In the genomic region with DNA sequence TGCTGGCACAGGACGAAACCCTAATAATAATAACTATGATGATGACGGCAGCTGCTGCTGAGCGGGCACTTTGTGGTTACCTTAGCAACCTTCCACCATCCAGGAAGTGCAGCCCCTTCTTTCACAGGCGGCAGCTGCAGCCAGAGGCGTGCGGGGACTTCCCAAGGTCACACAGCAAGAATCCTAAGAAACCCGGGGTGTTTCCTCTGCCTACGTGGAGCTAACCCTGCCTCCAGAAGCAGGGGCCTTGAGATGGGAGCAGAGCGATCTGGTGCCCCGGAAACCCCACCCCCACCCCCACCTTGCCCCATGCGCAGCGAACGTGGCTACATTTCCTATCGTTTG, we compare ENCODE assay signal across 1 cellular context.
TF ChIP-seq lines count a peak whose summit lies in the region.

No MANE protein-coding gene starts in this region.

TF ChIP-seq in HepG2, 621 proteins besides CTCF, POLR2A, EP300 and RAD21 (continued from another document and continues in another):
- TF ChIP-seq, protein P1, sequence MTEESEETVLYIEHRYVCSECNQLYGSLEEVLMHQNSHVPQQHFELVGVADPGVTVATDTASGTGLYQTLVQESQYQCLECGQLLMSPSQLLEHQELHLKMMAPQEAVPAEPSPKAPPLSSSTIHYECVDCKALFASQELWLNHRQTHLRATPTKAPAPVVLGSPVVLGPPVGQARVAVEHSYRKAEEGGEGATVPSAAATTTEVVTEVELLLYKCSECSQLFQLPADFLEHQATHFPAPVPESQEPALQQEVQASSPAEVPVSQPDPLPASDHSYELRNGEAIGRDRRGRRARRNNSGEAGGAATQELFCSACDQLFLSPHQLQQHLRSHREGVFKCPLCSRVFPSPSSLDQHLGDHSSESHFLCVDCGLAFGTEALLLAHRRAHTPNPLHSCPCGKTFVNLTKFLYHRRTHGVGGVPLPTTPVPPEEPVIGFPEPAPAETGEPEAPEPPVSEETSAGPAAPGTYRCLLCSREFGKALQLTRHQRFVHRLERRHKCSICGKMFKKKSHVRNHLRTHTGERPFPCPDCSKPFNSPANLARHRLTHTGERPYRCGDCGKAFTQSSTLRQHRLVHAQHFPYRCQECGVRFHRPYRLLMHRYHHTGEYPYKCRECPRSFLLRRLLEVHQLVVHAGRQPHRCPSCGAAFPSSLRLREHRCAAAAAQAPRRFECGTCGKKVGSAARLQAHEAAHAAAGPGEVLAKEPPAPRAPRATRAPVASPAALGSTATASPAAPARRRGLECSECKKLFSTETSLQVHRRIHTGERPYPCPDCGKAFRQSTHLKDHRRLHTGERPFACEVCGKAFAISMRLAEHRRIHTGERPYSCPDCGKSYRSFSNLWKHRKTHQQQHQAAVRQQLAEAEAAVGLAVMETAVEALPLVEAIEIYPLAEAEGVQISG (CRISPR knock-in tag; IDR thresholded peaks at IDR 0.05), result no peak
- no peak for TF ChIP-seq ZNF121 (CRISPR knock-in tag; IDR thresholded peaks at IDR 0.05)
- TF ChIP-seq, protein P2, sequence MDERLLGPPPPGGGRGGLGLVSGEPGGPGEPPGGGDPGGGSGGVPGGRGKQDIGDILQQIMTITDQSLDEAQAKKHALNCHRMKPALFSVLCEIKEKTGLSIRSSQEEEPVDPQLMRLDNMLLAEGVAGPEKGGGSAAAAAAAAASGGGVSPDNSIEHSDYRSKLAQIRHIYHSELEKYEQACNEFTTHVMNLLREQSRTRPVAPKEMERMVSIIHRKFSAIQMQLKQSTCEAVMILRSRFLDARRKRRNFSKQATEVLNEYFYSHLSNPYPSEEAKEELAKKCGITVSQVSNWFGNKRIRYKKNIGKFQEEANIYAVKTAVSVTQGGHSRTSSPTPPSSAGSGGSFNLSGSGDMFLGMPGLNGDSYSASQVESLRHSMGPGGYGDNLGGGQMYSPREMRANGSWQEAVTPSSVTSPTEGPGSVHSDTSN (CRISPR knock-in tag; IDR thresholded peaks at IDR 0.05), result no peak
- TF ChIP-seq MYNN (CRISPR knock-in tag; IDR thresholded peaks at IDR 0.05; ENCODE audit: low read depth), result no peak
- no peak for TF ChIP-seq NFIC (IDR thresholded peaks at IDR 0.05; ENCODE audit: low read length)
- no peak for TF ChIP-seq ZNF430 (CRISPR knock-in tag; IDR thresholded peaks at IDR 0.05)
- no peak for TF ChIP-seq SRY (CRISPR knock-in tag; IDR thresholded peaks at IDR 0.05)
- TF ChIP-seq, protein P3, sequence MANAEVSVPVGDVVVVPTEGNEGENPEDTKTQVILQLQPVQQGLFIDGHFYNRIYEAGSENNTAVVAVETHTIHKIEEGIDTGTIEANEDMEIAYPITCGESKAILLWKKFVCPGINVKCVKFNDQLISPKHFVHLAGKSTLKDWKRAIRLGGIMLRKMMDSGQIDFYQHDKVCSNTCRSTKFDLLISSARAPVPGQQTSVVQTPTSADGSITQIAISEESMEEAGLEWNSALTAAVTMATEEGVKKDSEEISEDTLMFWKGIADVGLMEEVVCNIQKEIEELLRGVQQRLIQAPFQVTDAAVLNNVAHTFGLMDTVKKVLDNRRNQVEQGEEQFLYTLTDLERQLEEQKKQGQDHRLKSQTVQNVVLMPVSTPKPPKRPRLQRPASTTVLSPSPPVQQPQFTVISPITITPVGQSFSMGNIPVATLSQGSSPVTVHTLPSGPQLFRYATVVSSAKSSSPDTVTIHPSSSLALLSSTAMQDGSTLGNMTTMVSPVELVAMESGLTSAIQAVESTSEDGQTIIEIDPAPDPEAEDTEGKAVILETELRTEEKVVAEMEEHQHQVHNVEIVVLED (CRISPR knock-in tag; IDR thresholded peaks at IDR 0.05; ENCODE audit: borderline replicate concordance), result no peak
- TF ChIP-seq ZNF550 (CRISPR knock-in tag; IDR thresholded peaks at IDR 0.05; ENCODE audit: borderline replicate concordance), result no peak
- no peak for TF ChIP-seq CCDC6 (CRISPR knock-in tag; IDR thresholded peaks at IDR 0.05)
- TF ChIP-seq RNF2 (conservative IDR thresholded peaks at IDR 0.05; ENCODE audit: low read depth), result no peak
- no peak for TF ChIP-seq ZNF350 (CRISPR knock-in tag; IDR thresholded peaks at IDR 0.05; ENCODE audit: borderline replicate concordance, low read depth)
- 0 out of 2 replicates have a peak, but pooled peaks have one; percentile 32 for TF ChIP-seq MAFF (IDR thresholded peaks at IDR 0.05; ENCODE audit: low read depth, low read length)
- no peak for TF ChIP-seq RFXANK (CRISPR knock-in tag; IDR thresholded peaks at IDR 0.05)
- no peak for TF ChIP-seq ZNF883 (CRISPR knock-in tag; IDR thresholded peaks at IDR 0.05; ENCODE audit: not compliant biosample characterization)
- TF ChIP-seq GABPB1 (CRISPR knock-in tag; IDR thresholded peaks at IDR 0.05), result no peak
- TF ChIP-seq ZNF30 (CRISPR knock-in tag; IDR thresholded peaks at IDR 0.05), result no peak
- TF ChIP-seq, protein P4, sequence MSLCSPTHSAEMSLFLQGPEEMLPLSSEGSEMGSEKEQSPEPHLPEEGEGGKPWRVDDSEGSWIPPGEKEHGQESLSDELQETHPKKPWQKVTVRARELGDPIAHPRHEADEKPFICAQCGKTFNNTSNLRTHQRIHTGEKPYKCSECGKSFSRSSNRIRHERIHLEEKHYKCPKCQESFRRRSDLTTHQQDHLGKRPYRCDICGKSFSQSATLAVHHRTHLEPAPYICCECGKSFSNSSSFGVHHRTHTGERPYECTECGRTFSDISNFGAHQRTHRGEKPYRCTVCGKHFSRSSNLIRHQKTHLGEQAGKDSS (CRISPR knock-in tag; IDR thresholded peaks at IDR 0.05; ENCODE audit: borderline replicate concordance, low read depth), result no peak
- no peak for TF ChIP-seq MTA3 (CRISPR knock-in tag; IDR thresholded peaks at IDR 0.05)
- TF ChIP-seq MED1 (CRISPR knock-in tag; IDR thresholded peaks at IDR 0.05), result no peak
- no peak for TF ChIP-seq ZBTB3 (CRISPR knock-in tag; IDR thresholded peaks at IDR 0.05; ENCODE audit: borderline replicate concordance, low read depth)
- no peak for TF ChIP-seq ZNF619 (CRISPR knock-in tag; IDR thresholded peaks at IDR 0.05)
- TF ChIP-seq, protein P5, sequence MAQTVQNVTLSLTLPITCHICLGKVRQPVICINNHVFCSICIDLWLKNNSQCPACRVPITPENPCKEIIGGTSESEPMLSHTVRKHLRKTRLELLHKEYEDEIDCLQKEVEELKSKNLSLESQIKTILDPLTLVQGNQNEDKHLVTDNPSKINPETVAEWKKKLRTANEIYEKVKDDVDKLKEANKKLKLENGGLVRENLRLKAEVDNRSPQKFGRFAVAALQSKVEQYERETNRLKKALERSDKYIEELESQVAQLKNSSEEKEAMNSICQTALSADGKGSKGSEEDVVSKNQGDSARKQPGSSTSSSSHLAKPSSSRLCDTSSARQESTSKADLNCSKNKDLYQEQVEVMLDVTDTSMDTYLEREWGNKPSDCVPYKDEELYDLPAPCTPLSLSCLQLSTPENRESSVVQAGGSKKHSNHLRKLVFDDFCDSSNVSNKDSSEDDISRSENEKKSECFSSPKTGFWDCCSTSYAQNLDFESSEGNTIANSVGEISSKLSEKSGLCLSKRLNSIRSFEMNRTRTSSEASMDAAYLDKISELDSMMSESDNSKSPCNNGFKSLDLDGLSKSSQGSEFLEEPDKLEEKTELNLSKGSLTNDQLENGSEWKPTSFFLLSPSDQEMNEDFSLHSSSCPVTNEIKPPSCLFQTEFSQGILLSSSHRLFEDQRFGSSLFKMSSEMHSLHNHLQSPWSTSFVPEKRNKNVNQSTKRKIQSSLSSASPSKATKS (CRISPR knock-in tag; IDR thresholded peaks at IDR 0.05), result no peak; the same call in 1 of the 2 replicates
- TF ChIP-seq ONECUT2 (CRISPR knock-in tag; IDR thresholded peaks at IDR 0.05), result no peak
- TF ChIP-seq KMT2A (CRISPR knock-in tag; IDR thresholded peaks at IDR 0.05), result no peak
- TF ChIP-seq ZNF773 (CRISPR knock-in tag; IDR thresholded peaks at IDR 0.05; ENCODE audit: borderline replicate concordance), result no peak
- no peak for TF ChIP-seq ISX (CRISPR knock-in tag; conservative IDR thresholded peaks at IDR 0.05)
- TF ChIP-seq, protein P6, sequence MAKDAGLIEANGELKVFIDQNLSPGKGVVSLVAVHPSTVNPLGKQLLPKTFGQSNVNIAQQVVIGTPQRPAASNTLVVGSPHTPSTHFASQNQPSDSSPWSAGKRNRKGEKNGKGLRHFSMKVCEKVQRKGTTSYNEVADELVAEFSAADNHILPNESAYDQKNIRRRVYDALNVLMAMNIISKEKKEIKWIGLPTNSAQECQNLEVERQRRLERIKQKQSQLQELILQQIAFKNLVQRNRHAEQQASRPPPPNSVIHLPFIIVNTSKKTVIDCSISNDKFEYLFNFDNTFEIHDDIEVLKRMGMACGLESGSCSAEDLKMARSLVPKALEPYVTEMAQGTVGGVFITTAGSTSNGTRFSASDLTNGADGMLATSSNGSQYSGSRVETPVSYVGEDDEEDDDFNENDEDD (CRISPR knock-in tag; IDR thresholded peaks at IDR 0.05; ENCODE audit: borderline replicate concordance), result no peak
- no peak for TF ChIP-seq NPAS2 (CRISPR knock-in tag; IDR thresholded peaks at IDR 0.05; ENCODE audit: borderline replicate concordance)
- TF ChIP-seq SOX5 (CRISPR knock-in tag; IDR thresholded peaks at IDR 0.05; ENCODE audit: borderline replicate concordance), result peak; percentile 2; the same call in 1 of the 2 replicates
- TF ChIP-seq, protein P7, sequence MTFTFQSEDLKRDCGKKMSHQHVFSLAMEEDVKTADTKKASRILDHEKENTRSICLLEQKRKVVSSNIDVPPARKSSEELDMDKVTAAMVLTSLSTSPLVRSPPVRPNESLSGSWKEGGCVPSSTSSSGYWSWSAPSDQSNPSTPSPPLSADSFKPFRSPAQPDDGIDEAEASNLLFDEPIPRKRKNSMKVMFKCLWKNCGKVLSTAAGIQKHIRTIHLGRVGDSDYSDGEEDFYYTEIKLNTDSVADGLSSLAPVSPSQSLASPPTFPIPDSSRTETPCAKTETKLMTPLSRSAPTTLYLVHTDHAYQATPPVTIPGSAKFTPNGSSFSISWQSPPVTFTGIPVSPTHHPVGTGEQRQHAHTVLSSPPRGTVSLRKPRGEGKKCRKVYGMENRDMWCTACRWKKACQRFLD (CRISPR knock-in tag; IDR thresholded peaks at IDR 0.05; ENCODE audit: borderline replicate concordance), result no peak
- no peak for TF ChIP-seq ZSCAN30 (CRISPR knock-in tag; IDR thresholded peaks at IDR 0.05)
- no peak for TF ChIP-seq GZF1 (CRISPR knock-in tag; IDR thresholded peaks at IDR 0.05)
- 0 out of 2 replicates have a peak, but pooled peaks have one; percentile 7 for TF ChIP-seq CHCHD3 (CRISPR knock-in tag; IDR thresholded peaks at IDR 0.05)
- no peak for TF ChIP-seq CBX2 (IDR thresholded peaks at IDR 0.05; ENCODE audit: low read depth, low read length)
- no peak for TF ChIP-seq CBX2 (CRISPR knock-in tag; IDR thresholded peaks at IDR 0.05; ENCODE audit: low read depth)
- TF ChIP-seq MAFK (conservative IDR thresholded peaks at IDR 0.05 in 1 of 2, IDR thresholded peaks at IDR 0.05 in 1 of 2; ENCODE audit: low read length in 2 of 2), result peak; percentile 25 to 29; a peak in 1 of 4 replicates
- TF ChIP-seq, protein P8, sequence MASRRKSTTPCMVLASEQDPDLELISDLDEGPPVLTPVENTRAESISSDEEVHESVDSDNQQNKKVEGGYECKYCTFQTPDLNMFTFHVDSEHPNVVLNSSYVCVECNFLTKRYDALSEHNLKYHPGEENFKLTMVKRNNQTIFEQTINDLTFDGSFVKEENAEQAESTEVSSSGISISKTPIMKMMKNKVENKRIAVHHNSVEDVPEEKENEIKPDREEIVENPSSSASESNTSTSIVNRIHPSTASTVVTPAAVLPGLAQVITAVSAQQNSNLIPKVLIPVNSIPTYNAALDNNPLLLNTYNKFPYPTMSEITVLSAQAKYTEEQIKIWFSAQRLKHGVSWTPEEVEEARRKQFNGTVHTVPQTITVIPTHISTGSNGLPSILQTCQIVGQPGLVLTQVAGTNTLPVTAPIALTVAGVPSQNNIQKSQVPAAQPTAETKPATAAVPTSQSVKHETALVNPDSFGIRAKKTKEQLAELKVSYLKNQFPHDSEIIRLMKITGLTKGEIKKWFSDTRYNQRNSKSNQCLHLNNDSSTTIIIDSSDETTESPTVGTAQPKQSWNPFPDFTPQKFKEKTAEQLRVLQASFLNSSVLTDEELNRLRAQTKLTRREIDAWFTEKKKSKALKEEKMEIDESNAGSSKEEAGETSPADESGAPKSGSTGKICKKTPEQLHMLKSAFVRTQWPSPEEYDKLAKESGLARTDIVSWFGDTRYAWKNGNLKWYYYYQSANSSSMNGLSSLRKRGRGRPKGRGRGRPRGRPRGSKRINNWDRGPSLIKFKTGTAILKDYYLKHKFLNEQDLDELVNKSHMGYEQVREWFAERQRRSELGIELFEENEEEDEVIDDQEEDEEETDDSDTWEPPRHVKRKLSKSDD (CRISPR knock-in tag; IDR thresholded peaks at IDR 0.05; ENCODE audit: low read depth), result no peak
- no peak for TF ChIP-seq ZNF644 (CRISPR knock-in tag; IDR thresholded peaks at IDR 0.05; ENCODE audit: low read depth)
- no peak for TF ChIP-seq TRIM24 (CRISPR knock-in tag; IDR thresholded peaks at IDR 0.05)
- TF ChIP-seq NR2C2 (CRISPR knock-in tag; IDR thresholded peaks at IDR 0.05; ENCODE audit: borderline replicate concordance), result no peak
- TF ChIP-seq, protein P9, sequence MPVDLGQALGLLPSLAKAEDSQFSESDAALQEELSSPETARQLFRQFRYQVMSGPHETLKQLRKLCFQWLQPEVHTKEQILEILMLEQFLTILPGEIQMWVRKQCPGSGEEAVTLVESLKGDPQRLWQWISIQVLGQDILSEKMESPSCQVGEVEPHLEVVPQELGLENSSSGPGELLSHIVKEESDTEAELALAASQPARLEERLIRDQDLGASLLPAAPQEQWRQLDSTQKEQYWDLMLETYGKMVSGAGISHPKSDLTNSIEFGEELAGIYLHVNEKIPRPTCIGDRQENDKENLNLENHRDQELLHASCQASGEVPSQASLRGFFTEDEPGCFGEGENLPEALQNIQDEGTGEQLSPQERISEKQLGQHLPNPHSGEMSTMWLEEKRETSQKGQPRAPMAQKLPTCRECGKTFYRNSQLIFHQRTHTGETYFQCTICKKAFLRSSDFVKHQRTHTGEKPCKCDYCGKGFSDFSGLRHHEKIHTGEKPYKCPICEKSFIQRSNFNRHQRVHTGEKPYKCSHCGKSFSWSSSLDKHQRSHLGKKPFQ (CRISPR knock-in tag; IDR thresholded peaks at IDR 0.05; ENCODE audit: insufficient replicate concordance), result no peak
- TF ChIP-seq TAF1 (CRISPR knock-in tag; IDR thresholded peaks at IDR 0.05), result no peak
- TF ChIP-seq, protein P10, sequence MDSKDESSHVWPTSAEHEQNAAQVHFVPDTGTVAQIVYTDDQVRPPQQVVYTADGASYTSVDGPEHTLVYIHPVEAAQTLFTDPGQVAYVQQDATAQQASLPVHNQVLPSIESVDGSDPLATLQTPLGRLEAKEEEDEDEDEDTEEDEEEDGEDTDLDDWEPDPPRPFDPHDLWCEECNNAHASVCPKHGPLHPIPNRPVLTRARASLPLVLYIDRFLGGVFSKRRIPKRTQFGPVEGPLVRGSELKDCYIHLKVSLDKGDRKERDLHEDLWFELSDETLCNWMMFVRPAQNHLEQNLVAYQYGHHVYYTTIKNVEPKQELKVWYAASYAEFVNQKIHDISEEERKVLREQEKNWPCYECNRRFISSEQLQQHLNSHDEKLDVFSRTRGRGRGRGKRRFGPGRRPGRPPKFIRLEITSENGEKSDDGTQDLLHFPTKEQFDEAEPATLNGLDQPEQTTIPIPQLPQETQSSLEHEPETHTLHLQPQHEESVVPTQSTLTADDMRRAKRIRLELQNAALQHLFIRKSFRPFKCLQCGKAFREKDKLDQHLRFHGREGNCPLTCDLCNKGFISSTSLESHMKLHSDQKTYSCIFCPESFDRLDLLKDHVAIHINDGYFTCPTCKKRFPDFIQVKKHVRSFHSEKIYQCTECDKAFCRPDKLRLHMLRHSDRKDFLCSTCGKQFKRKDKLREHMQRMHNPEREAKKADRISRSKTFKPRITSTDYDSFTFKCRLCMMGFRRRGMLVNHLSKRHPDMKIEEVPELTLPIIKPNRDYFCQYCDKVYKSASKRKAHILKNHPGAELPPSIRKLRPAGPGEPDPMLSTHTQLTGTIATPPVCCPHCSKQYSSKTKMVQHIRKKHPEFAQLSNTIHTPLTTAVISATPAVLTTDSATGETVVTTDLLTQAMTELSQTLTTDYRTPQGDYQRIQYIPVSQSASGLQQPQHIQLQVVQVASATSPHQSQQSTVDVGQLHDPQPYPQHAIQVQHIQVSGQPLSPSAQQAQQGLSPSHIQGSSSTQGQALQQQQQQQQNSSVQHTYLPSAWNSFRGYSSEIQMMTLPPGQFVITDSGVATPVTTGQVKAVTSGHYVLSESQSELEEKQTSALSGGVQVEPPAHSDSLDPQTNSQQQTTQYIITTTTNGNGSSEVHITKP (CRISPR knock-in tag; IDR thresholded peaks at IDR 0.05; ENCODE audit: low read depth), result no peak
